8 cellular contexts compared by ENCODE assay signal in the genomic region with DNA sequence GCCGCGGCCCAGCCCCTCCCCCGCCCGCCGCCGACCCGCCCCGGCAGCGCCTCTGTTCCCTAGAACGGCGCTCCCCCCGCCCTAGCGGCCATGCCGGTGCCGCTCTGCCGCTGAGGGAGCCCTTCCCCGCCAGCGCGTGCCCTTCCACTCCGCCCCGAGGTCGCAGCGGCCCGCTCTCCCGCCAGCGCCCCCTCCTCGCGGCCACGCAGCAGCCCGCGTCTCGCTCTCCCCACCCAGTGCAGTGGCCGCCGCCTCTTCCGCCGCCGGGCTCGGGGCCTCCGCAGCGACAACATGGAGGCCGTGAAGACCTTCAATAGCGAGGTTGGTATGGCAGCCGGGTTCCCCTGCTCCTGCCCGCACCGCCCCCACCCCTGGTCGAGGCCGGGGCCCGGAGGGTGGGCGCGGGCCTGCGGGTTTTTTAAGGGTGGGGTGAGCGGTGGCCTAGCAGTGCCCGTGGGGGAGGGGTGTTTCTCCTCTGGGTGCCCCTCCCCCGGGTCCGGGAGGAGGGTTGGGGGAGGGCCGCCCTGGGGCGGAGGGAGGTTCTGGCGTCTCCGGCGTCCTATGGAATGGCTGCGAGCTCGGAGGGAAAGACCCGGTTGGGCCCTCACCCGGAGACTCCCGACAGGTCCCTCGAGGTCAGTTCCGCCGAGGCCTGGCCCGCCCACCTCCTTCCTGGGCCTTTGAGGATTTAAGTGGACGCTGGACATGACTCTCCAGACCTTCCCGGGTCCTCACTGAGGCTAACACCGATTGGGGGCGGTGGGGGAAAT. TPM values are rescaled to one million over a fixed set of nuclear protein-coding genes. Genes with fewer than 3 reads are reported as not detected.
A peak's percentile ranks its signal among the peaks of the same experiment; 100 is the strongest.
DNase-seq lines count a peak whose midpoint lies in the region; ATAC-seq lines count a peak whose summit lies in the region.

No MANE protein-coding gene starts in this region.

- DNase-seq in C1 segment of cervical spinal cord (lab: John Stamatoyannopoulos, UW) (peak; percentile 50 to 99 (median 93)), NCI-H69 (lab: John Stamatoyannopoulos, UW) (peak; percentile 98), dedifferentiated amniotic fluid mesenchymal stem cell (ENCODE audit: extremely low spot score) (peak; percentile 94), left lobe of liver (ENCODE audit: low spot score) (peak; percentile 98)
- DNase-seq in activated CD4-positive, alpha-beta T cell treated with anti-CD3 and anti-CD28 coated beads, Interleukin-2, amount 50 U/mL, for 1 hour, result peak; percentile 88
- peak; percentile 88 to 92 for DNase-seq in stimulated activated CD4-positive, alpha-beta T cell treated with anti-CD3 and anti-CD28 coated beads, Interleukin-2, amount 100 ng/mL, for 24 hours

- ATAC-seq in GM19372 (IDR thresholded peaks at IDR 0.05; ENCODE audit: low read depth, unreplicated experiment) (peak; percentile 67), HG03521 (IDR thresholded peaks at IDR 0.05; ENCODE audit: unreplicated experiment) (peak; percentile 62), left lobe of liver (peak; percentile 90)

RNA-seq across cellular contexts. Expression of a gene that starts 0.6 kb away (rescaled TPM):
- 12.2 TPM for total RNA-seq in left lobe of liver

Comparison
In these comparisons a context has a peak if more than half of its experiments do, and no peak if none do; other contexts are left out.
1. Peak in every context shown above with its lines: DNase-seq and ATAC-seq.